Comparison of ENCODE assay signal across 20 cellular contexts in the genomic region with DNA sequence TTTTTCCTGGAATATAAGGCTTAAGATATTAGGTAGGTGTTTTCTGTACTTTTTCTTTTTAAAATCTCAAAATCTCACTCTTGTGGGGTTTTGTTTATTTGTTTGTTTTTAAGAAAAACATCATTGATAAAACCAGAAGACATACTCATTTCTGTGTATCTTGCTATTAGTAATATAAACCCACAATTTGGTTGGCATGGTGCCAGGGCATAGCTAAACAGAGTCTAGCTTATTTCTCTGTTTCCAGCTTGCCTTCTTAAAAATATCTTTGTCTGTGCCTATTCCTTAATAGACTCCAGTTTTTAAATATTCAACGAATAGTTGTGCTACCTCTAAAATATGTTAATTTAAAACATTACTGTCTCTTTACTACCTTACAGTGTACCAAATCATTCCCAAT.
"Had no signal": no experiment of that assay in that cellular context is flagged by ENCODE, and none has a peak within 500 bp of the region (broad histone marks: within the 10 kb centered on the region; RNA-seq: fewer than 3 reads in every experiment).

No MANE protein-coding gene starts in this region.

- H3K4me3 Mint-ChIP-seq: activated CD4-positive, alpha-beta T cell treated with anti-CD3 and anti-CD28 coated beads, Interleukin-2, amount 10 ng/mL, durations not matched to agents 7 days and 5 days; activated T-cell treated with anti-CD3 and anti-CD28 coated beads, Interleukin-2, amount 50 U/mL, for 72 hours; endodermal cell; naive thymus-derived CD4-positive, alpha-beta T cell; stimulated activated naive CD8-positive, alpha-beta T cell treated with anti-CD3 and anti-CD28 coated beads, Interleukin-15, Interleukin-2, amounts not matched to agents 100 ng/mL and 50 ng/mL, for 24 hours had no signal

- H3K4me1 ChIP-seq: colonic mucosa, prostate gland, right atrium auricular region, tibial nerve had no signal

- H3K27me3 Mint-ChIP-seq: activated CD4-positive, alpha-beta T cell treated with anti-CD3 and anti-CD28 coated beads, Interleukin-2, amount 10 ng/mL, durations not matched to agents 7 days and 5 days; naive thymus-derived CD4-positive, alpha-beta T cell; stimulated activated naive CD8-positive, alpha-beta T cell treated with anti-CD3 and anti-CD28 coated beads, Interleukin-15, Interleukin-2, amounts not matched to agents 100 ng/mL and 50 ng/mL, for 24 hours had no signal

- H3K36me3 ChIP-seq: brain microvascular endothelial cell, colonic mucosa, prostate gland, right atrium auricular region, tibial nerve had no signal

- H3K4me1 Mint-ChIP-seq: activated CD4-positive, alpha-beta T cell treated with anti-CD3 and anti-CD28 coated beads, Interleukin-2, amount 10 ng/mL, durations not matched to agents 7 days and 5 days; endodermal cell; naive thymus-derived CD4-positive, alpha-beta T cell had no signal

- ATAC-seq: activated T-cell treated with anti-CD3 and anti-CD28 coated beads, Interleukin-2, amount 50 U/mL, for 72 hours; naive thymus-derived CD4-positive, alpha-beta T cell had no signal

- H3K27me3 ChIP-seq: brain microvascular endothelial cell, colonic mucosa, right atrium auricular region, tibial nerve had no signal

- H3K9me3 ChIP-seq: colonic mucosa, prostate gland, right atrium auricular region, tibial nerve had no signal

- H3K9me3 Mint-ChIP-seq: activated CD4-positive, alpha-beta T cell treated with anti-CD3 and anti-CD28 coated beads, Interleukin-2, amount 10 ng/mL, durations not matched to agents 7 days and 5 days; endodermal cell had no signal

- DNase-seq: activated CD4-positive, alpha-beta T cell treated with anti-CD3 and anti-CD28 coated beads, Interleukin-2, amount 10 ng/mL, durations not matched to agents 7 days and 5 days; activated CD8-positive, alpha-beta memory T cell treated with anti-CD3 and anti-CD28 coated beads for 24 hours; activated effector memory CD4-positive, alpha-beta T cell treated with anti-CD3 and anti-CD28 coated beads, Interleukin-2, amount 50 U/mL, for 16 hours; activated naive CD4-positive, alpha-beta T cell treated with anti-CD3 and anti-CD28 coated beads, Interleukin-2, amount 50 U/mL, for 16 hours; activated T-cell treated with anti-CD3 and anti-CD28 coated beads, Interleukin-2, amount 50 U/mL, for 72 hours; aorta; brain microvascular endothelial cell; central memory CD4-positive, alpha-beta T cell; colonic mucosa; endodermal cell; foreskin fibroblast; mesendoderm; naive thymus-derived CD4-positive, alpha-beta T cell; stimulated activated CD4-positive, alpha-beta T cell treated with anti-CD3 and anti-CD28 coated beads, Interleukin-15, amount 100 ng/mL, for 24 hours; stimulated activated CD4-positive, alpha-beta T cell treated with anti-CD3 and anti-CD28 coated beads, Interleukin-2, amount 100 ng/mL, for 48 hours had no signal

- H3K36me3 Mint-ChIP-seq: naive thymus-derived CD4-positive, alpha-beta T cell had no signal

- H3K4me3 ChIP-seq: colonic mucosa, prostate gland, right atrium auricular region, skin epidermis, tibial nerve had no signal

- H3K27ac Mint-ChIP-seq: activated CD4-positive, alpha-beta T cell treated with anti-CD3 and anti-CD28 coated beads, Interleukin-2, amount 10 ng/mL, durations not matched to agents 7 days and 5 days; activated T-cell treated with anti-CD3 and anti-CD28 coated beads, Interleukin-2, amount 50 U/mL, for 72 hours; endodermal cell; naive thymus-derived CD4-positive, alpha-beta T cell; stimulated activated naive CD8-positive, alpha-beta T cell treated with anti-CD3 and anti-CD28 coated beads, Interleukin-15, Interleukin-2, amounts not matched to agents 100 ng/mL and 50 ng/mL, for 24 hours had no signal
